ENCODE assay signal across 9 cellular contexts in genomic region chr17:81094224-81094743, GRCh38. TPM values are rescaled to one million over a fixed set of nuclear protein-coding genes. Genes with fewer than 3 reads are reported as not detected.
DNase-seq lines count a peak whose midpoint lies in the region; ATAC-seq and TF ChIP-seq lines count a peak whose summit lies in the region.
"Had no signal": no experiment of that assay in that cellular context is flagged by ENCODE, and none has a peak within 500 bp of the region (broad histone marks: within the 10 kb centered on the region; RNA-seq: fewer than 3 reads in every experiment).

No MANE protein-coding gene starts in this region.

- H3K4me3 Mint-ChIP-seq in activated CD8-positive, alpha-beta memory T cell treated with anti-CD3 and anti-CD28 coated beads, Interleukin-2, amount 10 ng/mL, durations not matched to agents 7 days and 5 days, result peak overlapping the region; percentile 44
- no peak overlapping the region for H3K4me3 Mint-ChIP-seq in activated naive CD8-positive, alpha-beta T cell treated with anti-CD3 and anti-CD28 coated beads, Interleukin-2, amount 50 U/mL, for 24 hours

- H3K4me1 ChIP-seq in left lung, result peaks cover 39 to 67% of the 10 kb centered on the region in 2 donors
- H3K4me1 ChIP-seq in thyroid gland, result peaks cover 31 to 48% of the 10 kb centered on the region in 2 donors

- H3K27me3 Mint-ChIP-seq in activated CD8-positive, alpha-beta memory T cell treated with anti-CD3 and anti-CD28 coated beads, Interleukin-2, amount 10 ng/mL, durations not matched to agents 7 days and 5 days, result peaks cover 9% of the 10 kb centered on the region
- H3K27me3 Mint-ChIP-seq in activated naive CD8-positive, alpha-beta T cell treated with anti-CD3 and anti-CD28 coated beads, Interleukin-2, amount 50 U/mL, for 24 hours, result peaks cover 2% of the 10 kb centered on the region

- no peaks in the 10 kb centered on the region for H3K36me3 ChIP-seq in left lung
- H3K36me3 ChIP-seq in thyroid gland, result no peaks in the 10 kb centered on the region
- H3K36me3 ChIP-seq: neutrophil had no signal

- H3K4me1 Mint-ChIP-seq in activated CD8-positive, alpha-beta memory T cell treated with anti-CD3 and anti-CD28 coated beads, Interleukin-2, amount 10 ng/mL, durations not matched to agents 7 days and 5 days, result peaks cover 42% of the 10 kb centered on the region
- peaks cover 41% of the 10 kb centered on the region for H3K4me1 Mint-ChIP-seq in activated naive CD8-positive, alpha-beta T cell treated with anti-CD3 and anti-CD28 coated beads, Interleukin-2, amount 50 U/mL, for 24 hours

- H3K9me3 ChIP-seq in left lung (no peaks in the 10 kb centered on the region), thyroid gland (no peaks in the 10 kb centered on the region)
- H3K9me3 ChIP-seq: neutrophil had no signal

- H3K27ac ChIP-seq in left lung (peak overlapping the region; percentile 65 to 69), thyroid gland (peak overlapping the region; percentile 85 to 96 (median 95))
- H3K27ac ChIP-seq: neutrophil had no signal

- DNase-seq in activated CD8-positive, alpha-beta memory T cell treated with anti-CD3 and anti-CD28 coated beads, Interleukin-2, amount 10 ng/mL, durations not matched to agents 7 days and 5 days, result no peak
- no peak for DNase-seq in activated CD8-positive, alpha-beta memory T cell treated with anti-CD3 and anti-CD28 coated beads, Interleukin-2, amount 50 U/mL, for 4 hours
- no peak for DNase-seq in activated naive CD8-positive, alpha-beta T cell treated with anti-CD3 and anti-CD28 coated beads, Interleukin-2, amount 50 U/mL, for 24 hours
- DNase-seq in left lung, result no peak
- no peak for DNase-seq in thyroid gland
- no peak for DNase-seq in NCI-H2107 (lab: John Stamatoyannopoulos, UW)
- DNase-seq in NCI-H1930 (lab: John Stamatoyannopoulos, UW), result no peak
- no peak for DNase-seq in NCI-H446 (lab: John Stamatoyannopoulos, UW)

- TF ChIP-seq POLR2A in thyroid gland (IDR thresholded peaks at IDR 0.05), result no peak

- no peak for ATAC-seq in activated CD8-positive, alpha-beta memory T cell treated with anti-CD3 and anti-CD28 coated beads, Interleukin-2, amount 10 ng/mL, durations not matched to agents 7 days and 5 days
- ATAC-seq in activated naive CD8-positive, alpha-beta T cell treated with anti-CD3 and anti-CD28 coated beads, Interleukin-2, amount 50 U/mL, for 24 hours, result no peak
- no peak for ATAC-seq in left lung

- CTCF ChIA-PET in activated CD8-positive, alpha-beta memory T cell treated with anti-CD3 and anti-CD28 coated beads, Interleukin-2, amount 10 ng/mL, durations not matched to agents 7 days and 5 days (lab: Charles Lee), result interaction anchor here (0.8 to 6.7 kb wide), 11 partner anchors 9 to 639 kb away, joined by 3 to 124 read pairs (median 4); partner anchors contain the start of genes BAIAP2 and CHMP6

- TF ChIP-seq CTCF in left lung (IDR thresholded peaks at IDR 0.05) (no peak), thyroid gland (IDR thresholded peaks at IDR 0.05) (no peak)

- WGBS in thyroid gland, 2 donors, result 47 to 64% methylated on average over 5 to 10 of the region's 10 CpGs

- intact Hi-C loops in left lung (cut with DNase I), result no loop called here
- intact Hi-C loops in thyroid gland (cut with DNase I), result no loop called here

- H3K27me3 ChIP-seq in left lung (no peaks in the 10 kb centered on the region), thyroid gland (no peaks in the 10 kb centered on the region)

- H3K4me3 ChIP-seq in left lung (no peak overlapping the region), thyroid gland (replicated peaks in 1 of 3) (no peak overlapping the region)

- H3K9me3 Mint-ChIP-seq in activated CD8-positive, alpha-beta memory T cell treated with anti-CD3 and anti-CD28 coated beads, Interleukin-2, amount 10 ng/mL, durations not matched to agents 7 days and 5 days (ENCODE audit: low read depth), result no peaks in the 10 kb centered on the region
- H3K9me3 Mint-ChIP-seq in activated naive CD8-positive, alpha-beta T cell treated with anti-CD3 and anti-CD28 coated beads, Interleukin-2, amount 50 U/mL, for 24 hours, result no peaks in the 10 kb centered on the region

- H3K36me3 Mint-ChIP-seq in activated CD8-positive, alpha-beta memory T cell treated with anti-CD3 and anti-CD28 coated beads, Interleukin-2, amount 10 ng/mL, durations not matched to agents 7 days and 5 days, result no peaks in the 10 kb centered on the region
- peaks cover 1% of the 10 kb centered on the region for H3K36me3 Mint-ChIP-seq in activated naive CD8-positive, alpha-beta T cell treated with anti-CD3 and anti-CD28 coated beads, Interleukin-2, amount 50 U/mL, for 24 hours (ENCODE audit: low read depth)

- peak overlapping the region; percentile 82 for H3K27ac Mint-ChIP-seq in activated CD8-positive, alpha-beta memory T cell treated with anti-CD3 and anti-CD28 coated beads, Interleukin-2, amount 10 ng/mL, durations not matched to agents 7 days and 5 days
- peak overlapping the region; percentile 72 for H3K27ac Mint-ChIP-seq in activated naive CD8-positive, alpha-beta T cell treated with anti-CD3 and anti-CD28 coated beads, Interleukin-2, amount 50 U/mL, for 24 hours

RNA-seq across cellular contexts. Expression of gene BAIAP2, which starts 59.3 kb away (rescaled TPM):
- 1 to 10 TPM; 4.8 to 7.0 TPM for total RNA-seq in activated CD8-positive, alpha-beta memory T cell treated with anti-CD3 and anti-CD28 coated beads, Interleukin-2, amount 10 ng/mL, durations not matched to agents 7 days and 5 days
- total RNA-seq in left lung (100 to 1,000 TPM in 1 of 2 donors, 10 to 100 TPM in 1; 76.3 to 135 TPM), thyroid gland (10 to 100 TPM; 35.8 to 86.8 (median 42.1) TPM)

Comparison
In these comparisons a context has a peak if more than half of its experiments do, and no peak if none do; other contexts are left out.
1. RNA of gene BAIAP2, which starts 59.3 kb away (total RNA-seq): 76.3 to 135 TPM in left lung and 35.8 to 86.8 TPM in thyroid gland; 4.8 to 7.0 TPM in activated CD8-positive, alpha-beta memory T cell treated with anti-CD3 and anti-CD28 coated beads, Interleukin-2, amount 10 ng/mL, durations not matched to agents 7 days and 5 days; every median in the first group is over 4 times any median in the second.